In genomic region chr6:133512410-133513016, GRCh38 we compare ENCODE assay signal across 8 cellular contexts.
DNase-seq lines count a peak whose midpoint lies in the region; ATAC-seq, FAIRE-seq and TF ChIP-seq lines count a peak whose summit lies in the region.

No MANE protein-coding gene starts in this region.

- H3K9me3 ChIP-seq in DOHH2 (ENCODE audit: control insufficient read depth, insufficient read depth, low read length) (no peaks in the 10 kb centered on the region), OCI-LY3 (ENCODE audit: insufficient read depth, low read length) (no peaks in the 10 kb centered on the region), HepG2 (ENCODE audit: low read length) (no peaks in the 10 kb centered on the region)

- WGBS in HepG2 (ENCODE audit: low lambda C conversion rate) = under 1% methylated on average over 4 of the region's 4 CpGs

- H3K4me3 ChIP-seq in DOHH2 (ENCODE audit: low read length) = no peak overlapping the region
- H3K4me3 ChIP-seq in HFF-Myc (replicated peaks; ENCODE audit: low read depth, low read length) = no peak overlapping the region
- H3K4me3 ChIP-seq in OCI-LY3 (ENCODE audit: low read length) = no peak overlapping the region
- H3K4me3 ChIP-seq in HepG2 (replicated peaks in 1 of 3; ENCODE audit: insufficient read depth in 1 of 3, low read depth in 2 of 3, low read length in 3 of 3) = no peak overlapping the region

- H3K27me3 ChIP-seq in DOHH2 (ENCODE audit: control insufficient read depth, low read length) (0 out of 2 replicates have a peak, but pooled peaks cover 2% of the 10 kb centered on the region), OCI-LY3 (ENCODE audit: low read depth, low read length) (no peaks in the 10 kb centered on the region), HepG2 (ENCODE audit: control insufficient read depth in 1 of 2, insufficient read depth in 2 of 2, low read length in 2 of 2) (peaks cover 0 to 2% of the 10 kb centered on the region in 2 experiments; a peak in 1 of 5 replicates)

- H3K27ac ChIP-seq in DOHH2 (ENCODE audit: low read depth, low read length) = no peak overlapping the region
- no peak overlapping the region for H3K27ac ChIP-seq in OCI-LY3 (ENCODE audit: low read length)
- no peak overlapping the region for H3K27ac ChIP-seq in caudate nucleus (ENCODE audit: low read depth, low read length)
- H3K27ac ChIP-seq in HepG2 (ENCODE audit: extremely low read length, insufficient read depth, low read length) = no peak overlapping the region

- peak; percentile 80 for ATAC-seq in HepG2
- ATAC-seq in GM21786 (IDR thresholded peaks at IDR 0.05; ENCODE audit: unreplicated experiment) = no peak

- POLR2A ChIA-PET in HepG2 (lab: Yijun Ruan, JAX) = no interaction called here

- H3K4me2 ChIP-seq in DOHH2 (ENCODE audit: low read length) (no peak overlapping the region), OCI-LY3 (ENCODE audit: low read length) (no peak overlapping the region), HepG2 (ENCODE audit: low read depth, low read length) (no peak overlapping the region)

- H3K36me3 ChIP-seq in DOHH2 (ENCODE audit: control insufficient read depth, low read length) = no peaks in the 10 kb centered on the region
- no peaks in the 10 kb centered on the region for H3K36me3 ChIP-seq in OCI-LY3 (replicated peaks; ENCODE audit: low read depth, low read length)
- no peaks in the 10 kb centered on the region for H3K36me3 ChIP-seq in HepG2 (replicated peaks in 1 of 2; ENCODE audit: control insufficient read depth in 1 of 2, insufficient read depth in 2 of 2, low read length in 2 of 2)

- peak; percentile 87 for FAIRE-seq in HepG2 (lab: Jason Lieb, UNC)

- no peaks in the 10 kb centered on the region for H3K79me2 ChIP-seq in DOHH2 (ENCODE audit: control insufficient read depth, low read length)
- H3K79me2 ChIP-seq in OCI-LY3 (ENCODE audit: low read length) = no peaks in the 10 kb centered on the region
- no peaks in the 10 kb centered on the region for H3K79me2 ChIP-seq in HepG2 (ENCODE audit: insufficient read depth, low read length)

- no peaks in the 10 kb centered on the region for H3K9me2 ChIP-seq in DOHH2 (replicated peaks; ENCODE audit: control insufficient read depth, low read length)

- intact Hi-C loops in HepG2 (cut with micrococcal nuclease; ENCODE audit: unreplicated experiment) = loop anchor here (1.0 to 5.0 kb wide), 7 partner anchors 327 to 980 kb away; no protein-coding TSS in a partner anchor

- H3K9ac ChIP-seq in OCI-LY3 (ENCODE audit: low read length) = no peak overlapping the region
- no peak overlapping the region for H3K9ac ChIP-seq in HepG2 (ENCODE audit: insufficient read depth, low read depth, low read length)

- in situ Hi-C loops in HepG2 (cut with HindIII; ENCODE audit: extremely low pct_ligation_motif_present, low pct_unique_long_range_greater_than_20kb) = loop anchor here (5.0 to 10.0 kb wide), 2 partner anchors 548 to 680 kb away; no protein-coding TSS in a partner anchor

- TF ChIP-seq CTCF in DOHH2 (IDR thresholded peaks at IDR 0.05; ENCODE audit: low read depth, low read length, poor library complexity, severe bottlenecking) = peak; percentile 55
- TF ChIP-seq CTCF in HFF-Myc (IDR thresholded peaks at IDR 0.05; ENCODE audit: low read depth, low read length, missing control alignments) = peak; percentile 44
- TF ChIP-seq CTCF in OCI-LY3 (IDR thresholded peaks at IDR 0.05; ENCODE audit: low read depth, low read length) = peak; percentile 65
- TF ChIP-seq CTCF in HepG2 (CRISPR knock-in tag; IDR thresholded peaks at IDR 0.05) = peak; percentile 81

- CTCF ChIA-PET in HepG2 (lab: Yijun Ruan, JAX; ENCODE audit: low intra/inter-chr PET ratio, low total read pairs) = interaction anchor here (0.7 to 1.8 kb wide), 6 partner anchors 550 to 1233 kb away, joined by 3 to 12 read pairs (median 8); no protein-coding TSS in a partner anchor

- peak; percentile 69 for TF ChIP-seq RAD21 in HepG2 (CRISPR knock-in tag; IDR thresholded peaks at IDR 0.05)

- H3F3A ChIP-seq in DOHH2 (ENCODE audit: control insufficient read depth, insufficient read depth) = no peaks in the 10 kb centered on the region

- BruUV-seq in HepG2 (replicated peaks; lab: Mats Ljungman, UMichigan) = no TSS peak

- H2AFZ ChIP-seq in OCI-LY3 (ENCODE audit: low read depth, low read length) = no peak overlapping the region
- no peak overlapping the region for H2AFZ ChIP-seq in HepG2 (ENCODE audit: low read length)

- no peaks in the 10 kb centered on the region for H4K20me1 ChIP-seq in DOHH2 (ENCODE audit: control insufficient read depth, insufficient read depth, low read depth, low read length)
- H4K20me1 ChIP-seq in OCI-LY3 (ENCODE audit: insufficient read depth, low read length) = no peaks in the 10 kb centered on the region
- no peaks in the 10 kb centered on the region for H4K20me1 ChIP-seq in HepG2 (ENCODE audit: insufficient read depth, low read length)

- TF ChIP-seq EP300 in HepG2 (IDR thresholded peaks at IDR 0.05; ENCODE audit: low read depth in 2 of 2, low read length in 2 of 2) (no peak), HepG2 (CRISPR knock-in tag; IDR thresholded peaks at IDR 0.05; ENCODE audit: borderline replicate concordance) (no peak)

- TF ChIP-seq POLR2A in HepG2 (IDR thresholded peaks at IDR 0.05; ENCODE audit: insufficient read depth in 1 of 2, low read depth in 2 of 2, low read length in 2 of 2) = no peak

- H3K4me1 ChIP-seq in DOHH2 (ENCODE audit: control insufficient read depth, low read length) (no peaks in the 10 kb centered on the region), OCI-LY3 (ENCODE audit: low read length) (no peaks in the 10 kb centered on the region), HepG2 (ENCODE audit: insufficient read depth, low read length) (no peaks in the 10 kb centered on the region)

- DNase-seq in HFF-Myc (ENCODE audit: extremely low read depth, low read depth) = peak; percentile 24
- peak in 38 of 61 donors; percentile 1 to 51 (median 8) for DNase-seq in caudate nucleus (lab: John Stamatoyannopoulos, UW)
- DNase-seq in HepG2 (ENCODE audit: low spot score) = peak; percentile 46
- peak; percentile 40 for DNase-seq in stromal cell of bone marrow (ENCODE audit: low read depth)
- no peak for DNase-seq in activated effector memory CD4-positive, alpha-beta T cell treated with anti-CD3 and anti-CD28 coated beads, Interleukin-2, amount 50 U/mL, for 16 hours

TF ChIP-seq in HepG2, 621 proteins besides CTCF, POLR2A, EP300 and RAD21:
- 0 out of 2 replicates have a peak, but pooled peaks have one; percentile 8 for TF ChIP-seq CEBPB (IDR thresholded peaks at IDR 0.05; ENCODE audit: borderline replicate concordance, low read depth, low read length)
- peak; percentile 96 for TF ChIP-seq STAG1 (CRISPR knock-in tag; IDR thresholded peaks at IDR 0.05)
- TF ChIP-seq ZFP41 (CRISPR knock-in tag; IDR thresholded peaks at IDR 0.05; ENCODE audit: borderline replicate concordance) = no peak
- peak; percentile 82 for TF ChIP-seq SMC3 (IDR thresholded peaks at IDR 0.05; ENCODE audit: low read length)
- no peak for TF ChIP-seq PRDM4 (CRISPR knock-in tag; IDR thresholded peaks at IDR 0.05; ENCODE audit: borderline replicate concordance)
- no peak for TF ChIP-seq USF2 (IDR thresholded peaks at IDR 0.05; ENCODE audit: low read depth, low read length)
- no peak for TF ChIP-seq USF2 (CRISPR knock-in tag; IDR thresholded peaks at IDR 0.05; ENCODE audit: borderline replicate concordance)
- no peak for TF ChIP-seq PAF1 (CRISPR knock-in tag; IDR thresholded peaks at IDR 0.05)
- peak; percentile 53; the same call in 1 of the 2 replicates for TF ChIP-seq MIXL1 (CRISPR knock-in tag; IDR thresholded peaks at IDR 0.05)
- no peak for TF ChIP-seq HOXD1 (CRISPR knock-in tag; IDR thresholded peaks at IDR 0.05)
- 0 out of 2 replicates have a peak, but pooled peaks have one; percentile 47 for TF ChIP-seq ZNF230 (CRISPR knock-in tag; IDR thresholded peaks at IDR 0.05)
- TF ChIP-seq ZNF33A (CRISPR knock-in tag; IDR thresholded peaks at IDR 0.05; ENCODE audit: borderline replicate concordance) = no peak
TF ChIP-seq in HepG2: peak in this region for 5.
